ENCODE assay signal across 1 cellular context in the genomic region with DNA sequence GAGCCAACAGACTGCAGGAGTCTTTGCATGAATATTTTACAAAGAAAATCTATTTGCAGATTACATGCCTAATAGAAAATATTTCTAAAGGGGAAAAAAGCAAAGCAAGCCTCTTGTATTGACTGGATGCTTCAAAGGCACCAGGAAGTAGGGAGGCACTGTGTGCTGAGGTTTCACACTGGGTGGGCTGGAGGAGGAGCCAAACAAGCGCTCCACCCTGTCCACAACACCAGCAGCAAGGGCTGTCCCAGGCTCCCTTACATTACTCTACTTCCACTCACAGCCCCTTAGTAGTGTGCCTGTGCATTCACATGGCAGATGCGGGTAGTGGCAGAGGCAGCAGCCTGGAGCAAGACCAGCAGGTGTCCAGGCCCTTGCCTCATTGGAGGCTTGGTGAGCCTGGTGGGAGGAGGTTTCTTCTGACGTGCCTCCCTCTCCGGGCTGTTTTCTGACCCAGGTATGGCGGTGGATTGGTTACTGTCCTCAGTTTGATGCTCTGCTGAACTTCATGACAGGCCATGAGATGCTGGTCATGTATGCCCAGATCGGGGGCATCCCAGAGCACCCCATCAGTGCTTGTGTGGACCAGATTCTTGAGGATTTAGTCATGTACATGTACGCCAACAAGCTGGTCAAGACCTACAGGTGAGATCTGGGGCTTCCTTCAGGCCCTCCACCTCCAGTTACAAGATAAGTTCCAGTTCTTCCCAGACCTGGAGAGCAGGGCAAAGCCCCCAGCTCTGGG.
TF ChIP-seq lines count a peak whose summit lies in the region.

No MANE protein-coding gene starts in this region.

TF ChIP-seq in H1, 55 proteins besides CTCF, POLR2A, EP300 and RAD21:
- TF ChIP-seq PHF8 (conservative IDR thresholded peaks at IDR 0.05; ENCODE audit: low read depth, low read length): no peak
